9 cellular contexts compared by ENCODE assay signal in genomic region chr4:39354178-39354503, GRCh38. TPM values are rescaled to one million over a fixed set of nuclear protein-coding genes. Genes with fewer than 3 reads are reported as not detected.
DNase-seq lines count a peak whose midpoint lies in the region; ATAC-seq and TF ChIP-seq lines count a peak whose summit lies in the region.
"Had no signal": no experiment of that assay in that cellular context is flagged by ENCODE, and none has a peak within 500 bp of the region (broad histone marks: within the 10 kb centered on the region; RNA-seq: fewer than 3 reads in every experiment).

No MANE protein-coding gene starts in this region.

- H2AFZ ChIP-seq in hepatocyte, result no peak overlapping the region

- H3K27ac ChIP-seq in hepatocyte, result peak overlapping the region; percentile 93

- H3K27me3 ChIP-seq in hepatocyte, result no peaks in the 10 kb centered on the region

- H3K36me3 Mint-ChIP-seq in activated T-helper 17 cell treated with anti-CD3 and anti-CD28 coated beads, Interleukin-2, amount 50 U/mL, for 72 hours (ENCODE audit: low read depth), result peaks cover 69% of the 10 kb centered on the region

- no peaks in the 10 kb centered on the region for H3K9me3 ChIP-seq in hepatocyte (ENCODE audit: low read depth)

- H3K79me2 ChIP-seq in hepatocyte, result peaks cover 84% of the 10 kb centered on the region

- H3K36me3 ChIP-seq in hepatocyte (replicated peaks; ENCODE audit: insufficient read depth, low read depth), result peaks cover 3% of the 10 kb centered on the region

- no peaks in the 10 kb centered on the region for H3K9me2 ChIP-seq in hepatocyte (replicated peaks; ENCODE audit: insufficient read depth)

- peaks cover 4% of the 10 kb centered on the region for H4K20me1 ChIP-seq in hepatocyte (ENCODE audit: insufficient read depth, poor library complexity, severe bottlenecking)

- WGBS in hepatocyte (ENCODE audit: low lambda C conversion rate, missing lambda C conversion rate), result 31% methylated on average over 1 of the region's 1 CpG

- H3K4me1 Mint-ChIP-seq in activated T-helper 17 cell treated with anti-CD3 and anti-CD28 coated beads, Interleukin-2, amount 50 U/mL, for 72 hours, result peaks cover 38% of the 10 kb centered on the region
- H3K4me1 Mint-ChIP-seq in stimulated activated naive CD8-positive, alpha-beta T cell treated with anti-CD3 and anti-CD28 coated beads, Interleukin-15, amount 100 ng/mL, for 72 hours, result peaks cover 79% of the 10 kb centered on the region

- peak overlapping the region; percentile 1 for H3K4me3 ChIP-seq in hepatocyte

- DNase-seq in hepatocyte (ENCODE audit: low spot score), result peak; percentile 12
- no peak for DNase-seq in stimulated activated naive CD8-positive, alpha-beta T cell treated with anti-CD3 and anti-CD28 coated beads, Interleukin-15, amount 100 ng/mL, for 72 hours
- no peak for DNase-seq in GM19240 (ENCODE audit: insufficient read length, low spot score)
- DNase-seq in H4 (ENCODE audit: low spot score), result no peak
- no peak for DNase-seq in activated CD8-positive, alpha-beta memory T cell treated with anti-CD3 and anti-CD28 coated beads for 24 hours
- DNase-seq: T-helper 9 cell had no signal

- ATAC-seq in HG03039 (IDR thresholded peaks at IDR 0.05; ENCODE audit: unreplicated experiment) (peak; percentile 2), HG03045 (IDR thresholded peaks at IDR 0.05; ENCODE audit: unreplicated experiment) (no peak)
- ATAC-seq in activated T-helper 17 cell treated with anti-CD3 and anti-CD28 coated beads, Interleukin-2, amount 50 U/mL, for 72 hours (replicated peaks), result no peak
- ATAC-seq in stimulated activated naive CD8-positive, alpha-beta T cell treated with anti-CD3 and anti-CD28 coated beads, Interleukin-15, amount 100 ng/mL, for 72 hours, result no peak

- no peaks in the 10 kb centered on the region for H3K27me3 Mint-ChIP-seq in activated T-helper 17 cell treated with anti-CD3 and anti-CD28 coated beads, Interleukin-2, amount 50 U/mL, for 72 hours
- H3K27me3 Mint-ChIP-seq in stimulated activated naive CD8-positive, alpha-beta T cell treated with anti-CD3 and anti-CD28 coated beads, Interleukin-15, amount 100 ng/mL, for 72 hours, result no peaks in the 10 kb centered on the region

- no peak for TF ChIP-seq CTCF in hepatocyte (IDR thresholded peaks at IDR 0.05; ENCODE audit: poor library complexity)

- H3K4me1 ChIP-seq in hepatocyte (ENCODE audit: insufficient read depth), result peaks cover 5% of the 10 kb centered on the region

- H3K9me3 Mint-ChIP-seq in activated T-helper 17 cell treated with anti-CD3 and anti-CD28 coated beads, Interleukin-2, amount 50 U/mL, for 72 hours, result no peaks in the 10 kb centered on the region
- peaks cover 0 to 7% of the 10 kb centered on the region in 2 donors for H3K9me3 Mint-ChIP-seq in stimulated activated naive CD8-positive, alpha-beta T cell treated with anti-CD3 and anti-CD28 coated beads, Interleukin-15, amount 100 ng/mL, for 72 hours

- peak overlapping the region; percentile 92 for H3K27ac Mint-ChIP-seq in activated T-helper 17 cell treated with anti-CD3 and anti-CD28 coated beads, Interleukin-2, amount 50 U/mL, for 72 hours
- H3K27ac Mint-ChIP-seq in stimulated activated naive CD8-positive, alpha-beta T cell treated with anti-CD3 and anti-CD28 coated beads, Interleukin-15, amount 100 ng/mL, for 72 hours, result peak overlapping the region; percentile 99 to 100

- peak overlapping the region; percentile 70 for H3K4me2 ChIP-seq in hepatocyte

- peak overlapping the region; percentile 82 for H3K4me3 Mint-ChIP-seq in activated T-helper 17 cell treated with anti-CD3 and anti-CD28 coated beads, Interleukin-2, amount 50 U/mL, for 72 hours
- peak overlapping the region; percentile 66 to 68 for H3K4me3 Mint-ChIP-seq in stimulated activated naive CD8-positive, alpha-beta T cell treated with anti-CD3 and anti-CD28 coated beads, Interleukin-15, amount 100 ng/mL, for 72 hours

RNA-seq across cellular contexts. Expression of gene RFC1, which starts 12.0 kb away (rescaled TPM):
- 10 to 100 TPM; 79.0 to 86.3 TPM for total RNA-seq in activated T-helper 17 cell treated with anti-CD3 and anti-CD28 coated beads, Interleukin-2, amount 50 U/mL, for 72 hours
- total RNA-seq in hepatocyte, result 44.0 and 57.5 TPM in 2 replicates
- polyA plus RNA-seq in hepatocyte, result 22.5 and 26.0 TPM in 2 replicates
- total RNA-seq in H4 (2014; rRNA removed; shearing (Covaris generic)), result 37.7 and 54.4 TPM in 2 replicates

RNA-seq across cellular contexts. Expression of gene KLB, which starts 52.6 kb away (rescaled TPM):
- not detected for total RNA-seq in activated T-helper 17 cell treated with anti-CD3 and anti-CD28 coated beads, Interleukin-2, amount 50 U/mL, for 72 hours
- 18.2 and 20.3 TPM in 2 replicates for total RNA-seq in hepatocyte
- 7.5 and 11.5 TPM in 2 replicates for polyA plus RNA-seq in hepatocyte
- total RNA-seq in H4 (2014; rRNA removed; shearing (Covaris generic)), result not detected in 2 replicates

Comparison
In these comparisons a context has a peak if more than half of its experiments do, and no peak if none do; other contexts are left out.
1. RNA of gene KLB, which starts 52.6 kb away (total RNA-seq): 18.2 to 20.3 TPM in hepatocyte; not detected in activated T-helper 17 cell treated with anti-CD3 and anti-CD28 coated beads, Interleukin-2, amount 50 U/mL, for 72 hours and not detected in H4; every median in the first group is over 10 times any median in the second.